19 cellular contexts compared by ENCODE assay signal in the genomic region with DNA sequence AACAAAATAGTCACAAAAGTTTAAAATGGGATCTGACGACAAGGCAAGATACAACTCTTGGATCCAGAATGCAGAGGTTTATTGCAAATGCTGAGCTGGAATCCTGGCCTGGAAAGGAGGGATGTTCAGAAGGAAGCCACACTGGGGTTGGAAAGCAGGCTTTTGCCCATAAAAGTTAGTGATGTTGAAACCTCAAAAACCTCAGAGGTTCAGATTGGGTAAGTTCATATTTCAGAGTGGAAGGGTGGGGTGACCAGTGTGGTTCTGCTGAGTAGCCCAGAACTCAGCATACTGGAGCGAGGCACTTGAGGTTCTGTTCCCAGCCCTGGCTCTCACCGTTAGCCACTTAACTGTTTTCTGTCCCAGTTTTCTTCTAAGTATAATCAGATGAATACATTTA.
A peak's percentile ranks its signal among the peaks of the same experiment; 100 is the strongest.
DNase-seq lines count a peak whose midpoint lies in the region; ATAC-seq and TF ChIP-seq lines count a peak whose summit lies in the region.
"Had no signal": no experiment of that assay in that cellular context is flagged by ENCODE, and none has a peak within 500 bp of the region (broad histone marks: within the 10 kb centered on the region; RNA-seq: fewer than 3 reads in every experiment).

No MANE protein-coding gene starts in this region.

- H3K4me1 Mint-ChIP-seq in activated CD4-positive, alpha-beta T cell treated with anti-CD3 and anti-CD28 coated beads for 36 hours = no peaks in the 10 kb centered on the region
- H3K4me1 Mint-ChIP-seq: activated naive CD8-positive, alpha-beta T cell treated with anti-CD3 and anti-CD28 coated beads, Interleukin-2, amount 10 ng/mL, durations not matched to agents 7 days and 5 days; B cell had no signal

- no peaks in the 10 kb centered on the region for H3K4me1 ChIP-seq in esophagus muscularis mucosa
- H3K4me1 ChIP-seq: left ventricle myocardium inferior, SJSA1 had no signal

- peak; percentile 76 for DNase-seq in AG10803 (ENCODE audit: low read depth)
- peak; percentile 52 for DNase-seq in HCEC 1CT
- peak; percentile 3 for DNase-seq in astrocyte of the hippocampus (ENCODE audit: low read depth, low spot score)
- DNase-seq in myocyte (ENCODE audit: low read depth) = peak; percentile 61
- no peak for DNase-seq in AML-193 (lab: John Stamatoyannopoulos, UW)
- no peak for DNase-seq in activated CD4-positive, alpha-beta T cell treated with anti-CD3 and anti-CD28 coated beads for 36 hours
- DNase-seq in esophagus muscularis mucosa (ENCODE audit: extremely low spot score) = no peak
- DNase-seq in GM19238 (ENCODE audit: insufficient read length, low spot score) = no peak
- DNase-seq: activated naive CD8-positive, alpha-beta T cell treated with anti-CD3 and anti-CD28 coated beads, Interleukin-2, amount 10 ng/mL, durations not matched to agents 7 days and 5 days; COR-L47; left ventricle myocardium inferior; NCI-H1417 treated with DMSO at 0.1 percent for 48 hours; NCI-H524; stimulated activated CD4-positive, alpha-beta T cell treated with anti-CD3 and anti-CD28 coated beads, Interleukin-15, amount 100 ng/mL, for 24 hours had no signal

- POLR2A ChIA-PET in activated CD4-positive, alpha-beta T cell treated with anti-CD3 and anti-CD28 coated beads for 36 hours (lab: Charles Lee) = no interaction called here

- no peaks in the 10 kb centered on the region for H3K36me3 Mint-ChIP-seq in activated CD4-positive, alpha-beta T cell treated with anti-CD3 and anti-CD28 coated beads for 36 hours (ENCODE audit: low read depth)
- H3K36me3 Mint-ChIP-seq: activated naive CD8-positive, alpha-beta T cell treated with anti-CD3 and anti-CD28 coated beads, Interleukin-2, amount 10 ng/mL, durations not matched to agents 7 days and 5 days had no signal

- CTCF ChIA-PET in activated CD4-positive, alpha-beta T cell treated with anti-CD3 and anti-CD28 coated beads for 36 hours (lab: Charles Lee) = interaction anchor here (1.2 kb wide), 1 partner anchor 47 kb away, joined by 3 read pairs; no protein-coding TSS in a partner anchor

- no peak for TF ChIP-seq POLR2A in esophagus muscularis mucosa (IDR thresholded peaks at IDR 0.05; ENCODE audit: low read depth)

- 77% methylated on average over 3 of the region's 3 CpGs for WGBS in esophagus muscularis mucosa

- H3K27ac ChIP-seq in esophagus muscularis mucosa (replicated peaks in 1 of 4) = no peak overlapping the region
- H3K27ac ChIP-seq: left ventricle myocardium inferior, SJSA1, thoracic aorta had no signal

- H3K27me3 ChIP-seq in esophagus muscularis mucosa = no peaks in the 10 kb centered on the region
- H3K27me3 ChIP-seq: SJSA1 had no signal

- no peaks in the 10 kb centered on the region for H3K9me3 Mint-ChIP-seq in activated CD4-positive, alpha-beta T cell treated with anti-CD3 and anti-CD28 coated beads for 36 hours (ENCODE audit: low read depth)

- intact Hi-C loops in activated CD4-positive, alpha-beta T cell treated with anti-CD3 and anti-CD28 coated beads for 36 hours (cut with DNase I, micrococcal nuclease) = no loop called here
- intact Hi-C loops in esophagus muscularis mucosa (cut with DNase I) = no loop called here

- ATAC-seq in activated CD4-positive, alpha-beta T cell treated with anti-CD3 and anti-CD28 coated beads for 36 hours = no peak
- ATAC-seq: activated CD4-positive, CD25-positive, alpha-beta regulatory T cell treated with anti-CD3 and anti-CD28 coated beads, Interleukin-2, amount 50 U/mL, for 24 hours had no signal

- no peak overlapping the region for H3K4me3 ChIP-seq in AG10803 (ENCODE audit: low read length)
- no peak overlapping the region for H3K4me3 ChIP-seq in esophagus muscularis mucosa
- H3K4me3 ChIP-seq: left ventricle myocardium inferior, SJSA1, thoracic aorta had no signal

- no peaks in the 10 kb centered on the region for H3K36me3 ChIP-seq in esophagus muscularis mucosa
- H3K36me3 ChIP-seq: left ventricle myocardium inferior, SJSA1, thoracic aorta had no signal

- TF ChIP-seq EP300 in esophagus muscularis mucosa (IDR thresholded peaks at IDR 0.05) = no peak

- TF ChIP-seq CTCF in AG10803 (conservative IDR thresholded peaks at IDR 0.05; ENCODE audit: low read length) (no peak), esophagus muscularis mucosa (IDR thresholded peaks at IDR 0.05) (no peak)

- no peaks in the 10 kb centered on the region for H3K27me3 Mint-ChIP-seq in activated CD4-positive, alpha-beta T cell treated with anti-CD3 and anti-CD28 coated beads for 36 hours
- H3K27me3 Mint-ChIP-seq: activated naive CD8-positive, alpha-beta T cell treated with anti-CD3 and anti-CD28 coated beads, Interleukin-2, amount 10 ng/mL, durations not matched to agents 7 days and 5 days; dendritic cell treated with granulocyte-macrophage colony-stimulating factor and Interleukin-4, amounts not matched to agents 40 ng/mL and 50 ng/mL, for 4 days had no signal

- no peak overlapping the region for H3K4me3 Mint-ChIP-seq in activated CD4-positive, alpha-beta T cell treated with anti-CD3 and anti-CD28 coated beads for 36 hours
- H3K4me3 Mint-ChIP-seq: activated naive CD8-positive, alpha-beta T cell treated with anti-CD3 and anti-CD28 coated beads, Interleukin-2, amount 10 ng/mL, durations not matched to agents 7 days and 5 days; B cell; dendritic cell treated with granulocyte-macrophage colony-stimulating factor and Interleukin-4, amounts not matched to agents 40 ng/mL and 50 ng/mL, for 4 days had no signal

- no peak overlapping the region for H3K27ac Mint-ChIP-seq in activated CD4-positive, alpha-beta T cell treated with anti-CD3 and anti-CD28 coated beads for 36 hours
- H3K27ac Mint-ChIP-seq: activated naive CD8-positive, alpha-beta T cell treated with anti-CD3 and anti-CD28 coated beads, Interleukin-2, amount 10 ng/mL, durations not matched to agents 7 days and 5 days; B cell; dendritic cell treated with granulocyte-macrophage colony-stimulating factor and Interleukin-4, amounts not matched to agents 40 ng/mL and 50 ng/mL, for 4 days had no signal

- no peaks in the 10 kb centered on the region for H3K9me3 ChIP-seq in esophagus muscularis mucosa
- H3K9me3 ChIP-seq: left ventricle myocardium inferior, SJSA1, thoracic aorta had no signal

Comparison
In these comparisons a context has a peak if more than half of its experiments do, and no peak if none do; other contexts are left out.
1. DNase-seq: peak in AG10803 (single experiment), HCEC 1CT (single experiment), astrocyte of the hippocampus (single experiment) and myocyte (single experiment); none in AML-193 (0 of 2), activated CD4-positive, alpha-beta T cell treated with anti-CD3 and anti-CD28 coated beads for 36 hours (single experiment), esophagus muscularis mucosa (single experiment) and GM19238 (single experiment).